ENCODE assay signal across 10 cellular contexts in the genomic region with DNA sequence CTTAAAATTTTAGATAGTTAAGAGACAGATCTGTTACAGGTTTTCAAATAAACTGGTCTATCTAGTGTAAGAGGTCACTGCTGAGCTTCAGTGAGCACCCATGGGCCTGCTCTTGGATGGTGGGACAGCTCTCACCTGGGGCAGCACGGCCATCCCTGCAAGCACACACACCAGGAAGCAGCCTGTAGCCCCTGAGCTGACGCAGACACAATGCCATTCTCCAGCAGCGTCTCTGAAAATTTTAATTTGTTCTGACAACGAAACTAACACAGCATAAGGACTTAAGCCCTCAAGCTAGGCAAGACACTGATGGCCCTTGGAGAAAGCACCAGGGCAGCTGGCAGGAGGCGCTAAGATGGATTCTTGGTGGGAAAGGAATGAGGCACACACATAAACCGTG. TPM values are rescaled to one million over a fixed set of nuclear protein-coding genes. Genes with fewer than 3 reads are reported as not detected.
DNase-seq lines count a peak whose midpoint lies in the region; ATAC-seq and TF ChIP-seq lines count a peak whose summit lies in the region.
"Had no signal": no experiment of that assay in that cellular context is flagged by ENCODE, and none has a peak within 500 bp of the region (broad histone marks: within the 10 kb centered on the region; RNA-seq: fewer than 3 reads in every experiment).

No MANE protein-coding gene starts in this region.

- no peaks in the 10 kb centered on the region for H3K9me3 Mint-ChIP-seq in activated naive CD4-positive, alpha-beta T cell treated with anti-CD3 and anti-CD28 coated beads for 36 hours
- no peaks in the 10 kb centered on the region for H3K9me3 Mint-ChIP-seq in T-helper 2 cell treated with Interferon-gamma antibody and Interleukin-4, amounts not matched to agents 5 μg/mL and 100 μg/mL, for 36 hours

- 81% methylated on average over 6 of the region's 6 CpGs; no CpG with 5 or more reads in 1 of the 2 donors for WGBS in transverse colon (ENCODE audit: low coverage in 1 of 2), 2 donors
- 73 to 79% methylated on average over 6 of the region's 6 CpGs for WGBS in tibial nerve, 2 donors

- peaks cover 68% of the 10 kb centered on the region for H3K4me1 Mint-ChIP-seq in activated naive CD4-positive, alpha-beta T cell treated with anti-CD3 and anti-CD28 coated beads for 36 hours (ENCODE audit: low read depth)
- H3K4me1 Mint-ChIP-seq in T-helper 2 cell treated with Interferon-gamma antibody and Interleukin-4, amounts not matched to agents 5 μg/mL and 100 μg/mL, for 36 hours (ENCODE audit: low read depth), result peaks cover 49% of the 10 kb centered on the region

- in situ Hi-C loops in transverse colon (cut with MboI; ENCODE audit: low pct_ligation_motif_present in 1 of 4, low pct_unique_long_range_greater_than_20kb in 1 of 4, low sequenced_read_pairs in 3 of 4) (no loop called here), HAP-1 (cut with MboI; ENCODE audit: low sequenced_read_pairs) (no loop called here)

- H3K9me3 ChIP-seq in lower lobe of right lung (no peaks in the 10 kb centered on the region), transverse colon (no peaks in the 10 kb centered on the region), HAP-1 (no peaks in the 10 kb centered on the region), tibial nerve (no peaks in the 10 kb centered on the region)
- H3K9me3 ChIP-seq: sigmoid colon had no signal

- no peak for TF ChIP-seq CTCF in lower lobe of right lung (IDR thresholded peaks at IDR 0.05)
- no peak for TF ChIP-seq CTCF in transverse colon (IDR thresholded peaks at IDR 0.05)
- no peak for TF ChIP-seq CTCF in tibial nerve (IDR thresholded peaks at IDR 0.05)

- peak overlapping the region; percentile 97 for H3K27ac Mint-ChIP-seq in activated naive CD4-positive, alpha-beta T cell treated with anti-CD3 and anti-CD28 coated beads for 36 hours
- peak overlapping the region; percentile 94 for H3K27ac Mint-ChIP-seq in T-helper 2 cell treated with Interferon-gamma antibody and Interleukin-4, amounts not matched to agents 5 μg/mL and 100 μg/mL, for 36 hours

- peak overlapping the region; percentile 84 for H3K4me3 Mint-ChIP-seq in activated naive CD4-positive, alpha-beta T cell treated with anti-CD3 and anti-CD28 coated beads for 36 hours
- peak overlapping the region; percentile 92 for H3K4me3 Mint-ChIP-seq in T-helper 2 cell treated with Interferon-gamma antibody and Interleukin-4, amounts not matched to agents 5 μg/mL and 100 μg/mL, for 36 hours

- CTCF ChIA-PET in activated naive CD4-positive, alpha-beta T cell treated with anti-CD3 and anti-CD28 coated beads for 36 hours (lab: Charles Lee), result interaction anchor here (1.3 to 2.0 kb wide), 2 partner anchors 12 to 14 kb away, joined by 3 to 5 read pairs; no protein-coding TSS in a partner anchor

- H3K4me3 ChIP-seq in lower lobe of right lung (peak overlapping the region; percentile 49), transverse colon (no peak overlapping the region), HAP-1 (no peak overlapping the region), tibial nerve (no peak overlapping the region)

- no peak for DNase-seq in activated naive CD4-positive, alpha-beta T cell treated with anti-CD3 and anti-CD28 coated beads for 36 hours
- no peak for DNase-seq in activated naive CD4-positive, alpha-beta T cell (lab: John Stamatoyannopoulos, UW)
- no peak for DNase-seq in T-helper 2 cell treated with Interferon-gamma antibody and Interleukin-4, amounts not matched to agents 5 μg/mL and 100 μg/mL, for 36 hours (ENCODE audit: low spot score)
- DNase-seq in lower lobe of right lung, result no peak
- DNase-seq in transverse colon, result no peak
- no peak for DNase-seq in HAP-1 (ENCODE audit: low spot score in 2 of 2)
- DNase-seq in tibial nerve (ENCODE audit: low spot score in 2 of 2), result no peak
- DNase-seq in stimulated activated CD4-positive, alpha-beta T cell treated with anti-CD3 and anti-CD28 coated beads, Interleukin-4, amount 100 ng/mL, for 24 hours, result no peak
- DNase-seq: NCI-H1105, sigmoid colon had no signal

- no peaks in the 10 kb centered on the region for H3K27me3 Mint-ChIP-seq in activated naive CD4-positive, alpha-beta T cell treated with anti-CD3 and anti-CD28 coated beads for 36 hours (ENCODE audit: low read depth)
- no peaks in the 10 kb centered on the region for H3K27me3 Mint-ChIP-seq in T-helper 2 cell treated with Interferon-gamma antibody and Interleukin-4, amounts not matched to agents 5 μg/mL and 100 μg/mL, for 36 hours (ENCODE audit: low read depth)

- H3K27me3 ChIP-seq in lower lobe of right lung (ENCODE audit: low read depth) (no peaks in the 10 kb centered on the region), transverse colon (peaks cover 15% of the 10 kb centered on the region), HAP-1 (ENCODE audit: low read depth) (no peaks in the 10 kb centered on the region), tibial nerve (no peaks in the 10 kb centered on the region)
- H3K27me3 ChIP-seq: sigmoid colon had no signal

- intact Hi-C loops in activated naive CD4-positive, alpha-beta T cell treated with anti-CD3 and anti-CD28 coated beads for 36 hours (cut with micrococcal nuclease), result loop anchor here (1.0 kb wide), 1 partner anchor 8 kb away; no protein-coding TSS in a partner anchor
- intact Hi-C loops in lower lobe of right lung (cut with DNase I) (no loop called here), transverse colon (cut with DNase I; ENCODE audit: low total_unique reads) (no loop called here)

- peaks cover 33% of the 10 kb centered on the region for H3K4me1 ChIP-seq in lower lobe of right lung
- H3K4me1 ChIP-seq in transverse colon, result peaks cover 7 to 31% (median 27%) of the 10 kb centered on the region in 4 donors
- H3K4me1 ChIP-seq in HAP-1, result no peaks in the 10 kb centered on the region
- peaks cover 0 to 38% (median 23%) of the 10 kb centered on the region in 4 donors for H3K4me1 ChIP-seq in tibial nerve

- peaks cover 45% of the 10 kb centered on the region for H3K36me3 ChIP-seq in lower lobe of right lung
- no peaks in the 10 kb centered on the region for H3K36me3 ChIP-seq in transverse colon
- H3K36me3 ChIP-seq in HAP-1 (replicated peaks), result peaks cover 17% of the 10 kb centered on the region
- H3K36me3 ChIP-seq in tibial nerve, result peaks cover 0 to 47% (median 2%) of the 10 kb centered on the region in 3 donors

- TF ChIP-seq EP300 in transverse colon (IDR thresholded peaks at IDR 0.05; ENCODE audit: low read depth) (no peak), tibial nerve (IDR thresholded peaks at IDR 0.05) (no peak)

- TF ChIP-seq POLR2A in transverse colon (IDR thresholded peaks at IDR 0.05) (no peak), tibial nerve (IDR thresholded peaks at IDR 0.05) (no peak)

- H3K27ac ChIP-seq in lower lobe of right lung, result peak overlapping the region; percentile 84
- peak overlapping the region in 3 of 4 donors; percentile 83 to 87 (median 86) for H3K27ac ChIP-seq in transverse colon
- peak overlapping the region in 1 of 4 donors; percentile 97 for H3K27ac ChIP-seq in tibial nerve

- H3K36me3 Mint-ChIP-seq in activated naive CD4-positive, alpha-beta T cell treated with anti-CD3 and anti-CD28 coated beads for 36 hours (ENCODE audit: low read depth), result peaks cover 41% of the 10 kb centered on the region
- peaks cover 56% of the 10 kb centered on the region for H3K36me3 Mint-ChIP-seq in T-helper 2 cell treated with Interferon-gamma antibody and Interleukin-4, amounts not matched to agents 5 μg/mL and 100 μg/mL, for 36 hours (ENCODE audit: low read depth)

- ATAC-seq in lower lobe of right lung, result no peak

RNA-seq across cellular contexts. Expression of a gene that starts 2.7 kb away (rescaled TPM):
- total RNA-seq in activated naive CD4-positive, alpha-beta T cell treated with anti-CD3 and anti-CD28 coated beads for 36 hours, result 100 to 1,000 TPM; 121 TPM
- total RNA-seq in lower lobe of right lung, result 25.9 TPM
- total RNA-seq in transverse colon, result 10 to 100 TPM in 2 of 4 donors, 1 to 10 TPM in 2; 5.3 to 30.7 (median 12.2) TPM
- total RNA-seq in tibial nerve, result 10 to 100 TPM in 3 of 4 donors, 1 to 10 TPM in 1; 7.5 to 40.2 (median 25.2) TPM

RNA-seq across cellular contexts. Expression of a gene that starts 39.0 kb away (rescaled TPM):
- 10 to 100 TPM; 73.2 to 76.3 TPM for total RNA-seq in activated naive CD4-positive, alpha-beta T cell treated with anti-CD3 and anti-CD28 coated beads for 36 hours
- total RNA-seq in lower lobe of right lung (32.8 TPM), transverse colon (10 to 100 TPM; 23.1 to 37.8 (median 33.8) TPM), tibial nerve (10 to 100 TPM; 38.0 to 45.8 (median 43.2) TPM)
